19 cellular contexts compared by ENCODE assay signal in the genomic region with DNA sequence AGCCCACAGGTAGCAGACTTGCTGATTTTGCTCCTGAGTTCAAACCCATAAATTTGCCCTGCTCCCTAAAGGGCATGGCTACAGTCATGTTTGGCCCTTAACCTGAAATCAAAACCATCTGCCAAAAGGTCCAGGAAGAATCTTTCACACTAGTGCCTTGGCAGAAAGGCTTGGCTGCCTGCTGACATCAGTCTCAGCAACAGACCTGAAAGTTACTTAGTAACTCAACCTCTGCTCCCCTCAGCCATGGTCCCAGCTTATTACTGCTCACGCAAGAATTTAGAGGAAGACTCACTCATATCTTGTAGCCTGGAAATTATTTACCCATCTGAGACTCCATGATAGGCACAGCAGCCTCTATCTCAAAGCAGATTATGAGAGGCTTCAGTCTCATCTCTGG.
DNase-seq lines count a peak whose midpoint lies in the region; ATAC-seq, FAIRE-seq and TF ChIP-seq lines count a peak whose summit lies in the region.
"Had no signal": no experiment of that assay in that cellular context is flagged by ENCODE, and none has a peak within 500 bp of the region (broad histone marks: within the 10 kb centered on the region; RNA-seq: fewer than 3 reads in every experiment).

No MANE protein-coding gene starts in this region.

- H3K4me3 ChIP-seq in MG63 (no peak overlapping the region), epithelial cell of proximal tubule (ENCODE audit: low read depth, low read length) (no peak overlapping the region), kidney (ENCODE audit: low read length in 2 of 2) (no peak overlapping the region), pancreas (no peak overlapping the region)
- H3K4me3 ChIP-seq: SJSA1 had no signal

- peaks cover 15% of the 10 kb centered on the region for H3K9me3 ChIP-seq in MG63
- H3K9me3 ChIP-seq in kidney (ENCODE audit: control insufficient read depth in 1 of 2, low read length in 2 of 2), result no peaks in the 10 kb centered on the region
- H3K9me3 ChIP-seq in pancreas, result no peaks in the 10 kb centered on the region

- no peaks in the 10 kb centered on the region for H3K27me3 ChIP-seq in MG63
- H3K27me3 ChIP-seq in pancreas, result no peaks in the 10 kb centered on the region
- H3K27me3 ChIP-seq: SJSA1 had no signal

- peak in 3 of 4 donors; percentile 35 to 68 (median 67) for ATAC-seq in pancreas
- no peak for ATAC-seq in omental fat pad (ENCODE audit: low FRiP score)
- ATAC-seq: Panc1 had no signal

- WGBS in pancreas, 2 donors, result 15 to 35% methylated on average over 1 of the region's 1 CpG

- TF ChIP-seq CTCF in epithelial cell of proximal tubule (conservative IDR thresholded peaks at IDR 0.05; ENCODE audit: low read depth, low read length), result no peak
- TF ChIP-seq CTCF in kidney (IDR thresholded peaks at IDR 0.05; ENCODE audit: borderline replicate concordance, extremely low read depth, insufficient read depth), result no peak
- no peak for TF ChIP-seq CTCF in pancreas (IDR thresholded peaks at IDR 0.05)
- no peak for TF ChIP-seq CTCF in omental fat pad (IDR thresholded peaks at IDR 0.05)

- H3K9ac ChIP-seq in kidney (ENCODE audit: low read length in 2 of 2), result no peak overlapping the region
- H3K9ac ChIP-seq: KMS-11 had no signal

- intact Hi-C loops in kidney (cut with DNase I) (no loop called here), pancreas (cut with DNase I) (no loop called here)

- H3K4me1 ChIP-seq in kidney (ENCODE audit: control insufficient read depth in 1 of 2, insufficient read depth in 1 of 2, low read depth in 1 of 2, low read length in 2 of 2) (peaks cover 2 to 5% of the 10 kb centered on the region in 2 donors), pancreas (no peaks in the 10 kb centered on the region)

- H3K36me3 ChIP-seq in MG63, result no peaks in the 10 kb centered on the region
- H3K36me3 ChIP-seq in kidney (ENCODE audit: control insufficient read depth in 1 of 2, insufficient read depth in 2 of 2, low read length in 2 of 2), result no peaks in the 10 kb centered on the region
- H3K36me3 ChIP-seq in pancreas, result no peaks in the 10 kb centered on the region
- H3K36me3 ChIP-seq: SJSA1 had no signal

- FAIRE-seq in kidney (lab: Jason Lieb, UNC) (peak; percentile 56), pancreas (lab: Jason Lieb, UNC) (no peak), H54 (lab: Jason Lieb, UNC) (no peak)

- peak overlapping the region; percentile 49 to 57 for H3K27ac ChIP-seq in kidney (ENCODE audit: low read depth in 2 of 2, low read length in 2 of 2)
- no peak overlapping the region for H3K27ac ChIP-seq in pancreas
- H3K27ac ChIP-seq: C4-2B, KMS-11, SJSA1 had no signal

- TF ChIP-seq POLR2A in H54 (IDR thresholded peaks at IDR 0.05; ENCODE audit: low read depth, low read length), result no peak

- DNase-seq in MG63 (peak; percentile 39), epithelial cell of proximal tubule (ENCODE audit: low read depth) (peak; percentile 94), kidney (no peak), pancreas (no peak), NCI-H345 treated with DMSO at 0.1 percent for 48 hours (lab: John Stamatoyannopoulos, UW; ENCODE audit: unreplicated experiment) (no peak), H54 (ENCODE audit: insufficient read length, low spot score) (no peak), omental fat pad (ENCODE audit: low spot score) (no peak)
- DNase-seq: AML-193, DMS79, H9, NCI-H1048, NCI-H1436, NCI-H2029, NCI-H446, NCI-H526 treated with DMSO at 0.1 percent for 48 hours had no signal

Comparison
In these comparisons a context has a peak if more than half of its experiments do, and no peak if none do; other contexts are left out.
1. DNase-seq: peak in MG63 (single experiment) and epithelial cell of proximal tubule (single experiment); none in kidney (single experiment), pancreas (0 of 6), NCI-H345 treated with DMSO at 0.1 percent for 48 hours (single experiment), H54 (single experiment) and omental fat pad (single experiment).
2. H3K27ac ChIP-seq: peak in kidney (2 of 2); none in pancreas (0 of 4).